In the genomic region with DNA sequence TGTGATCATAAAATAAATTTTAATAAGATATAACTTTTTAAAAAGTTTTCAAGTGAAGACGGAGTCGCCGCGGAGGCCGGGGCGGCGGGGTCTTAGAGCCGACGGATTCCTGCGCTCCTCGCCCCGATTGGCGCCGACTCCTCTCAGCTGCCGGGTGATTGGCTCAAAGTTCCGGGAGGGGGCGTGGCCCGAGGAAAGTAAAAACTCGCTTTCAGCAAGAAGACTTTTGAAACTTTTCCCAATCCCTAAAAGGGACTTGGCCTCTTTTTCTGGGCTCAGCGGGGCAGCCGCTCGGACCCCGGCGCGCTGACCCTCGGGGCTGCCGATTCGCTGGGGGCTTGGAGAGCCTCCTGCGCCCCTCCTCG, we compare ENCODE assay signal across 8 cellular contexts. TPM values are rescaled to one million over a fixed set of nuclear protein-coding genes. Genes with fewer than 3 reads are reported as not detected.
DNase-seq lines count a peak whose midpoint lies in the region; ATAC-seq and TF ChIP-seq lines count a peak whose summit lies in the region.

Gene FOXC2, plus strand, starts transcription at position 229 of the 365 bp plus-strand sequence. CDS start 507 bp downstream, outside the sequence.

- peaks cover 24% of the 10 kb centered on the region for H4K20me1 ChIP-seq in smooth muscle cell (ENCODE audit: low read depth)

- TF ChIP-seq CTCF in BJ (IDR thresholded peaks at IDR 0.05; ENCODE audit: insufficient read depth, low read depth, low read length) = no peak
- TF ChIP-seq CTCF in Peyer's patch (IDR thresholded peaks at IDR 0.05) = no peak
- no peak for TF ChIP-seq CTCF in astrocyte of the spinal cord (IDR thresholded peaks at IDR 0.05; ENCODE audit: low read depth, low read length)
- no peak for TF ChIP-seq CTCF in smooth muscle cell (IDR thresholded peaks at IDR 0.05; ENCODE audit: borderline replicate concordance, insufficient read depth, poor library complexity, severe bottlenecking)
- TF ChIP-seq CTCF in omental fat pad (IDR thresholded peaks at IDR 0.05) = no peak

- H3K9ac ChIP-seq in smooth muscle cell (ENCODE audit: low read depth) = peak within 1 kb of the TSS; percentile 52

- TF ChIP-seq POLR2A in Peyer's patch (IDR thresholded peaks at IDR 0.05) = no peak

- H3F3A ChIP-seq in smooth muscle cell (ENCODE audit: low read depth) = no peaks in the 10 kb centered on the region

- POLR2A ChIA-PET in BJ (lab: Charles Lee) = no interaction called here

- no peaks in the 10 kb centered on the region for H3K9me3 ChIP-seq in Peyer's patch
- no peaks in the 10 kb centered on the region for H3K9me3 ChIP-seq in smooth muscle cell (replicated peaks; ENCODE audit: low read depth)

- peaks cover 24% of the 10 kb centered on the region for H3K79me2 ChIP-seq in smooth muscle cell (ENCODE audit: low read depth)

- DNase-seq in BJ (ENCODE audit: low read depth) = peak; percentile 53
- DNase-seq in Peyer's patch = peak; percentile 37 to 77 (median 69)
- peak; percentile 98 for DNase-seq in astrocyte of the spinal cord (ENCODE audit: low read depth, low spot score)
- peak; percentile 97 for DNase-seq in hepatic stellate cell (ENCODE audit: low spot score)
- peak; percentile 72 for DNase-seq in smooth muscle cell (lab: John Stamatoyannopoulos, UW; ENCODE audit: unreplicated experiment)
- no peak for DNase-seq in effector CD8-positive, alpha-beta T cell (lab: John Stamatoyannopoulos, UW)
- DNase-seq in omental fat pad (ENCODE audit: low spot score) = no peak

- H3K27ac ChIP-seq in Peyer's patch = peak within 1 kb of the TSS in 2 of 4 donors; percentile 35 to 48
- peak within 1 kb of the TSS; percentile 55 for H3K27ac ChIP-seq in smooth muscle cell (ENCODE audit: low read depth)

- peaks cover 4% of the 10 kb centered on the region for H3K27me3 ChIP-seq in BJ (ENCODE audit: control insufficient read depth, insufficient read depth, low read length)
- H3K27me3 ChIP-seq in Peyer's patch = peaks cover 0 to 61% of the 10 kb centered on the region in 2 donors
- peaks cover 30% of the 10 kb centered on the region for H3K27me3 ChIP-seq in smooth muscle cell (ENCODE audit: low read depth)

- ATAC-seq in GM21619 (IDR thresholded peaks at IDR 0.05; ENCODE audit: unreplicated experiment) (no peak), omental fat pad (ENCODE audit: low FRiP score) (no peak)

- in situ Hi-C loops in astrocyte of the spinal cord (cut with HindIII; ENCODE audit: low sequenced_read_pairs) = loop anchor here (25.0 kb wide), 1 partner anchor 496 kb away; no protein-coding TSS in a partner anchor

- no peaks in the 10 kb centered on the region for H3K36me3 ChIP-seq in BJ (ENCODE audit: control insufficient read depth, insufficient read depth, low read length)
- H3K36me3 ChIP-seq in Peyer's patch = no peaks in the 10 kb centered on the region
- H3K36me3 ChIP-seq in smooth muscle cell (ENCODE audit: low read depth) = no peaks in the 10 kb centered on the region

- H3K4me1 ChIP-seq in Peyer's patch = peaks cover 0 to 22% (median 10%) of the 10 kb centered on the region in 4 donors
- H3K4me1 ChIP-seq in smooth muscle cell (ENCODE audit: low read depth) = peaks cover 42% of the 10 kb centered on the region

- WGBS in smooth muscle cell (ENCODE audit: low lambda C conversion rate) = under 1% methylated on average over 30 of the region's 30 CpGs

- CTCF ChIA-PET in BJ (lab: Yijun Ruan, JAX) = interaction anchor here (1.1 to 1.8 kb wide), 3 partner anchors 8 to 511 kb away, joined by 3 to 11 read pairs (median 3); no protein-coding TSS in a partner anchor

- H3K4me2 ChIP-seq in smooth muscle cell = peak within 1 kb of the TSS; percentile 93

- H3K4me3 ChIP-seq in BJ (ENCODE audit: low read depth, low read length) = peak within 1 kb of the TSS; percentile 83
- H3K4me3 ChIP-seq in Peyer's patch = peak within 1 kb of the TSS in 3 of 4 donors; percentile 18 to 42 (median 40)
- peak within 1 kb of the TSS; percentile 99 for H3K4me3 ChIP-seq in astrocyte of the spinal cord (ENCODE audit: low read depth, low read length)
- peak within 1 kb of the TSS; percentile 67 for H3K4me3 ChIP-seq in smooth muscle cell

- H2AFZ ChIP-seq in smooth muscle cell (ENCODE audit: low read depth) = peak within 1 kb of the TSS; percentile 82

RNA-seq across cellular contexts. Expression of gene FOXC2, which starts in this region (rescaled TPM):
- polyA plus RNA-seq in BJ (2011; rRNA removed) (0.39 and 0.63 TPM in 2 replicates), smooth muscle cell (18.0 and 18.1 TPM in 2 replicates)
- 0.76 and 1.2 TPM in 2 replicates for polyA minus RNA-seq in BJ (2011; rRNA and poly(A)+ RNA removed)
- total RNA-seq in Peyer's patch (1 to 10 TPM in 1 of 4 donors, under 1 TPM in 1, not detected in 2; 0.40 to 1.5 TPM), smooth muscle cell (2.7 and 2.8 TPM in 2 replicates), omental fat pad (under 1 TPM; 0.25 to 0.72 (median 0.38) TPM)

Comparison
In these comparisons a context has a peak if more than half of its experiments do, and no peak if none do; other contexts are left out.
1. RNA of gene FOXC2 (polyA plus RNA-seq): 18.0 to 18.1 TPM in smooth muscle cell; 0.39 to 0.63 TPM in BJ; every median in the first group is over 10 times any median in the second.
2. DNase-seq: peak in BJ (single experiment), Peyer's patch (3 of 3), astrocyte of the spinal cord (single experiment), hepatic stellate cell (single experiment) and smooth muscle cell (single experiment); none in effector CD8-positive, alpha-beta T cell (single experiment) and omental fat pad (single experiment).
3. H3K4me3 ChIP-seq: peak in every context shown above with its lines; median percentile 99 in astrocyte of the spinal cord; 83 in BJ; 67 in smooth muscle cell; 40 in Peyer's patch.